ENCODE assay signal across 9 cellular contexts in genomic region chr6:152184573-152185157, GRCh38.
DNase-seq lines count a peak whose midpoint lies in the region; ATAC-seq and TF ChIP-seq lines count a peak whose summit lies in the region.
"Had no signal": no experiment of that assay in that cellular context is flagged by ENCODE, and none has a peak within 500 bp of the region (broad histone marks: within the 10 kb centered on the region; RNA-seq: fewer than 3 reads in every experiment).

No MANE protein-coding gene starts in this region.

- H3K4me3 Mint-ChIP-seq in activated T-helper 1 cell treated with anti-CD3 and anti-CD28 coated beads, Interleukin-12 subunit alpha, Interleukin-12 subunit beta, Interleukin-2, Interleukin-4 antibody, amounts not matched to agents 30 ng/mL and 10 ng/mL and 1 ng/mL, durations not matched to agents 14 hours and 24 hours and 36 hours, result peak overlapping the region; percentile 88

- H3K4me1 ChIP-seq in left ventricle myocardium inferior (peaks cover 11% of the 10 kb centered on the region), upper lobe of right lung (no peaks in the 10 kb centered on the region)

- no peaks in the 10 kb centered on the region for H3K9me3 Mint-ChIP-seq in activated T-helper 1 cell treated with anti-CD3 and anti-CD28 coated beads, Interleukin-12 subunit alpha, Interleukin-12 subunit beta, Interleukin-2, Interleukin-4 antibody, amounts not matched to agents 30 ng/mL and 10 ng/mL and 1 ng/mL, durations not matched to agents 14 hours and 24 hours and 36 hours

- DNase-seq in left ventricle myocardium inferior (no peak), Right ventricle myocardium superior (no peak), upper lobe of right lung (no peak), NCI-H524 (lab: John Stamatoyannopoulos, UW) (no peak), H7 (no peak)
- DNase-seq in activated T-helper 1 cell treated with anti-CD3 and anti-CD28 coated beads, Interleukin-12 subunit alpha, Interleukin-12 subunit beta, Interleukin-2, Interleukin-4 antibody, amounts not matched to agents 30 ng/mL and 10 ng/mL and 1 ng/mL, durations not matched to agents 14 hours and 24 hours and 36 hours (ENCODE audit: low spot score), result no peak
- no peak for DNase-seq in stimulated activated CD4-positive, alpha-beta T cell treated with anti-CD3 and anti-CD28 coated beads, Interleukin-4, amount 100 ng/mL, for 1 hour

- H3K27me3 Mint-ChIP-seq in activated T-helper 1 cell treated with anti-CD3 and anti-CD28 coated beads, Interleukin-12 subunit alpha, Interleukin-12 subunit beta, Interleukin-2, Interleukin-4 antibody, amounts not matched to agents 30 ng/mL and 10 ng/mL and 1 ng/mL, durations not matched to agents 14 hours and 24 hours and 36 hours (ENCODE audit: insufficient read depth), result no peaks in the 10 kb centered on the region

- TF ChIP-seq CTCF in left ventricle myocardium inferior (IDR thresholded peaks at IDR 0.05; ENCODE audit: borderline replicate concordance) (no peak), upper lobe of right lung (IDR thresholded peaks at IDR 0.05) (no peak)

- H3K4me3 ChIP-seq in left ventricle myocardium inferior (no peak overlapping the region), upper lobe of right lung (peak overlapping the region; percentile 24), H7 (ENCODE audit: insufficient read depth, low read depth, low read length) (no peak overlapping the region)

- H3K36me3 Mint-ChIP-seq in activated T-helper 1 cell treated with anti-CD3 and anti-CD28 coated beads, Interleukin-12 subunit alpha, Interleukin-12 subunit beta, Interleukin-2, Interleukin-4 antibody, amounts not matched to agents 30 ng/mL and 10 ng/mL and 1 ng/mL, durations not matched to agents 14 hours and 24 hours and 36 hours (ENCODE audit: low read depth), result peaks cover 41% of the 10 kb centered on the region

- H3K9me3 ChIP-seq in left ventricle myocardium inferior (replicated peaks), result no peaks in the 10 kb centered on the region
- H3K9me3 ChIP-seq in upper lobe of right lung, result no peaks in the 10 kb centered on the region

- peak overlapping the region; percentile 97 for H3K27ac Mint-ChIP-seq in activated T-helper 1 cell treated with anti-CD3 and anti-CD28 coated beads, Interleukin-12 subunit alpha, Interleukin-12 subunit beta, Interleukin-2, Interleukin-4 antibody, amounts not matched to agents 30 ng/mL and 10 ng/mL and 1 ng/mL, durations not matched to agents 14 hours and 24 hours and 36 hours

- H3K4me1 Mint-ChIP-seq in activated T-helper 1 cell treated with anti-CD3 and anti-CD28 coated beads, Interleukin-12 subunit alpha, Interleukin-12 subunit beta, Interleukin-2, Interleukin-4 antibody, amounts not matched to agents 30 ng/mL and 10 ng/mL and 1 ng/mL, durations not matched to agents 14 hours and 24 hours and 36 hours (ENCODE audit: low read depth), result peaks cover 66% of the 10 kb centered on the region

- H3K27me3 ChIP-seq in left ventricle myocardium inferior (ENCODE audit: low read depth) (no peaks in the 10 kb centered on the region), upper lobe of right lung (no peaks in the 10 kb centered on the region), H7 (ENCODE audit: control insufficient read depth, insufficient read depth, low read length) (no peaks in the 10 kb centered on the region)

- H3K27ac ChIP-seq in left ventricle myocardium inferior (replicated peaks), result peak overlapping the region; percentile 34
- H3K27ac ChIP-seq in upper lobe of right lung, result peak overlapping the region; percentile 56
- H3K27ac ChIP-seq: C4-2B had no signal

- H3K36me3 ChIP-seq in left ventricle myocardium inferior (peaks cover 51% of the 10 kb centered on the region), upper lobe of right lung (peaks cover 48% of the 10 kb centered on the region), H7 (replicated peaks; ENCODE audit: control insufficient read depth, insufficient read depth, low read length) (no peaks in the 10 kb centered on the region)

- no peak for ATAC-seq in Right ventricle myocardium superior (ENCODE audit: poor library complexity)
- peak; percentile 41 for ATAC-seq in HG02981 (IDR thresholded peaks at IDR 0.05; ENCODE audit: unreplicated experiment)
- ATAC-seq in upper lobe of right lung, result no peak

- intact Hi-C loops in left ventricle myocardium inferior (cut with micrococcal nuclease), result no loop called here
- intact Hi-C loops in Right ventricle myocardium superior (cut with DNase I), result no loop called here
- intact Hi-C loops in activated T-helper 1 cell treated with anti-CD3 and anti-CD28 coated beads, Interleukin-12 subunit alpha, Interleukin-12 subunit beta, Interleukin-2, Interleukin-4 antibody, amounts not matched to agents 30 ng/mL and 10 ng/mL and 1 ng/mL, durations not matched to agents 14 hours and 24 hours and 36 hours (cut with micrococcal nuclease), result loop anchor here (1.0 to 2.0 kb wide), 2 partner anchors 13 to 48 kb away; no protein-coding TSS in a partner anchor
- intact Hi-C loops in upper lobe of right lung (cut with DNase I), result no loop called here
